In the genomic region with DNA sequence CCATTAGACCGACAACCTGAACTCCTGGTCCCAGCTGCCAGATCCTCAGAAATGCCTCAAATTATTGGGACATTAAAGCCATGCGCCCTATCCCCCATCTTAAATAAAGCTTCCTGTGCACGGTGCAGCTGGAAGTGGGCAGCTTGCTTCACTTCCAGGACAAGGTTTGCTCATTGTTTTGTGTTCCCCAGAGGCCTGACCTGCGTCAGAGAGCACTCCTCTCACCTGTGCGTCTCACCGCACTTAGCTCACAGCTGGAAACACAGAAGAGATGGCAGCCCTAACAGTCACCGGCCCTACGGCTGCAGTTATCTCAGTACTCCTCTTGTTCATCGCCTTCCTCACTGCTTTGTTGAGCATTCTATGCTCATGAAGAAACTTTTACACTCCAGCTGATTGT, we compare ENCODE assay signal across 19 cellular contexts.
DNase-seq lines count a peak whose midpoint lies in the region; ATAC-seq and TF ChIP-seq lines count a peak whose summit lies in the region.
"Had no signal": no experiment of that assay in that cellular context is flagged by ENCODE, and none has a peak within 500 bp of the region (broad histone marks: within the 10 kb centered on the region; RNA-seq: fewer than 3 reads in every experiment).

No MANE protein-coding gene starts in this region.

- H4K20me1 ChIP-seq in BLaER1 treated with 17β-estradiol and CSF1 and Interleukin-3, amounts not matched to agents 10 nM and 100 nM = no peaks in the 10 kb centered on the region
- H4K20me1 ChIP-seq in osteoblast (ENCODE audit: insufficient read depth, low read length) = no peaks in the 10 kb centered on the region

- H3K4me1 Mint-ChIP-seq in activated T-helper 1 cell treated with anti-CD3 and anti-CD28 coated beads, Interleukin-12 subunit alpha, Interleukin-12 subunit beta, Interleukin-2, Interleukin-4 antibody, amounts not matched to agents 30 ng/mL and 10 ng/mL and 1 ng/mL, durations not matched to agents 14 hours and 24 hours and 36 hours (ENCODE audit: low read depth) = no peaks in the 10 kb centered on the region
- H3K4me1 Mint-ChIP-seq: CD8-positive, alpha-beta memory T cell had no signal

- peaks cover 0 to 34% (median 27%) of the 10 kb centered on the region in 10 experiments; a peak in 17 of 20 replicates for H3K4me1 ChIP-seq in BLaER1 treated with 17β-estradiol and CSF1 and Interleukin-3, amounts not matched to agents 10 nM and 100 nM
- H3K4me1 ChIP-seq in HUES64 (ENCODE audit: insufficient read depth, low read length) (no peaks in the 10 kb centered on the region), RWPE2 (ENCODE audit: insufficient read depth, poor library complexity, severe bottlenecking) (peaks cover 22% of the 10 kb centered on the region), osteoblast (ENCODE audit: insufficient read depth, low read length) (peaks cover 5% of the 10 kb centered on the region), upper lobe of left lung (no peaks in the 10 kb centered on the region)

- peak overlapping the region in 6 of 11 experiments; percentile 14 to 79 (median 64); a peak in 10 of 22 replicates for H3K4me2 ChIP-seq in BLaER1 treated with 17β-estradiol and CSF1 and Interleukin-3, amounts not matched to agents 10 nM and 100 nM
- no peak overlapping the region for H3K4me2 ChIP-seq in osteoblast (ENCODE audit: insufficient read depth, low read length)
- H3K4me2 ChIP-seq: GM23338 had no signal

- DNase-seq in RWPE2 (ENCODE audit: low spot score) = no peak
- no peak for DNase-seq in osteoblast (ENCODE audit: insufficient read length, low spot score, missing footprints)
- DNase-seq in activated T-helper 1 cell treated with anti-CD3 and anti-CD28 coated beads, Interleukin-12 subunit alpha, Interleukin-12 subunit beta, Interleukin-2, Interleukin-4 antibody, amounts not matched to agents 30 ng/mL and 10 ng/mL and 1 ng/mL, durations not matched to agents 14 hours and 24 hours and 36 hours (ENCODE audit: low spot score) = no peak
- no peak for DNase-seq in upper lobe of left lung
- no peak for DNase-seq in SIG-M5 (lab: John Stamatoyannopoulos, UW)
- DNase-seq: C1 segment of cervical spinal cord; CD8-positive, alpha-beta memory T cell; GF-D8; KG1; NCI-H1105 treated with DMSO at 0.1 percent for 48 hours; NCI-H1930; NCI-H446 treated with DMSO at 0.1 percent for 48 hours; NCI-H69; NK-92 treated with Interleukin-12 subunit alpha and Interleukin-12 subunit beta, amount 100 ng/mL, for 24 hours; SHP77 treated with DMSO at 0.1 percent for 48 hours had no signal

- peaks cover 0 to 34% (median 11%) of the 10 kb centered on the region in 11 experiments; a peak in 7 of 22 replicates for H3K9me3 ChIP-seq in BLaER1 treated with 17β-estradiol and CSF1 and Interleukin-3, amounts not matched to agents 10 nM and 100 nM (replicated peaks in 1 of 11)
- H3K9me3 ChIP-seq in HUES64 (ENCODE audit: insufficient read depth, low read depth, low read length) (no peaks in the 10 kb centered on the region), RWPE2 (ENCODE audit: severe bottlenecking) (no peaks in the 10 kb centered on the region), osteoblast (ENCODE audit: low read depth, low read length) (no peaks in the 10 kb centered on the region), upper lobe of left lung (no peaks in the 10 kb centered on the region)

- no peaks in the 10 kb centered on the region for H3K36me3 Mint-ChIP-seq in activated T-helper 1 cell treated with anti-CD3 and anti-CD28 coated beads, Interleukin-12 subunit alpha, Interleukin-12 subunit beta, Interleukin-2, Interleukin-4 antibody, amounts not matched to agents 30 ng/mL and 10 ng/mL and 1 ng/mL, durations not matched to agents 14 hours and 24 hours and 36 hours (ENCODE audit: low read depth)
- H3K36me3 Mint-ChIP-seq: CD8-positive, alpha-beta memory T cell had no signal

- no peak overlapping the region for H2AFZ ChIP-seq in osteoblast (ENCODE audit: low read length)
- H2AFZ ChIP-seq: GM23338 had no signal

- no peaks in the 10 kb centered on the region for H3K9me3 Mint-ChIP-seq in activated T-helper 1 cell treated with anti-CD3 and anti-CD28 coated beads, Interleukin-12 subunit alpha, Interleukin-12 subunit beta, Interleukin-2, Interleukin-4 antibody, amounts not matched to agents 30 ng/mL and 10 ng/mL and 1 ng/mL, durations not matched to agents 14 hours and 24 hours and 36 hours
- H3K9me3 Mint-ChIP-seq: GM23338 had no signal

- H3K27me3 Mint-ChIP-seq in activated T-helper 1 cell treated with anti-CD3 and anti-CD28 coated beads, Interleukin-12 subunit alpha, Interleukin-12 subunit beta, Interleukin-2, Interleukin-4 antibody, amounts not matched to agents 30 ng/mL and 10 ng/mL and 1 ng/mL, durations not matched to agents 14 hours and 24 hours and 36 hours (ENCODE audit: insufficient read depth) = peaks cover 4% of the 10 kb centered on the region

- no peak for TF ChIP-seq EP300 in upper lobe of left lung (IDR thresholded peaks at IDR 0.05)

- WGBS in HUES64 = 90% methylated on average over 9 of the region's 9 CpGs
- WGBS in upper lobe of left lung, 2 donors = 74 to 91% methylated on average over 9 of the region's 9 CpGs

- no peak overlapping the region; a peak in 1 of 22 replicates for H3K27ac ChIP-seq in BLaER1 treated with 17β-estradiol and CSF1 and Interleukin-3, amounts not matched to agents 10 nM and 100 nM
- H3K27ac ChIP-seq in HUES64 (ENCODE audit: low read depth, low read length) = no peak overlapping the region
- H3K27ac ChIP-seq in RWPE2 (ENCODE audit: poor library complexity, severe bottlenecking) = peak overlapping the region; percentile 79
- H3K27ac ChIP-seq in osteoblast (ENCODE audit: low read depth, low read length) = peak overlapping the region; percentile 5
- H3K27ac ChIP-seq in upper lobe of left lung = no peak overlapping the region

- no peaks in the 10 kb centered on the region for H3K79me2 ChIP-seq in osteoblast (ENCODE audit: insufficient read depth, low read length)

- H3K9ac ChIP-seq in BLaER1 treated with 17β-estradiol and CSF1 and Interleukin-3, amounts not matched to agents 10 nM and 100 nM = no peak overlapping the region
- peak overlapping the region; percentile 24; the same call in 1 of the 2 replicates for H3K9ac ChIP-seq in HUES64 (ENCODE audit: low read depth, low read length)

- no peak for TF ChIP-seq POLR2A in upper lobe of left lung (IDR thresholded peaks at IDR 0.05)

- no peaks in the 10 kb centered on the region for H3K36me3 ChIP-seq in BLaER1 treated with 17β-estradiol and CSF1 and Interleukin-3, amounts not matched to agents 10 nM and 100 nM
- H3K36me3 ChIP-seq in HUES64 (ENCODE audit: insufficient read depth, low read length) (no peaks in the 10 kb centered on the region), RWPE2 (ENCODE audit: low read depth) (no peaks in the 10 kb centered on the region), osteoblast (ENCODE audit: insufficient read depth, low read length) (no peaks in the 10 kb centered on the region), upper lobe of left lung (peaks cover 0 to 20% (median 0%) of the 10 kb centered on the region in 4 donors)

- no peak overlapping the region for H3K27ac Mint-ChIP-seq in activated T-helper 1 cell treated with anti-CD3 and anti-CD28 coated beads, Interleukin-12 subunit alpha, Interleukin-12 subunit beta, Interleukin-2, Interleukin-4 antibody, amounts not matched to agents 30 ng/mL and 10 ng/mL and 1 ng/mL, durations not matched to agents 14 hours and 24 hours and 36 hours
- H3K27ac Mint-ChIP-seq: CD8-positive, alpha-beta memory T cell had no signal

- H3K4me3 ChIP-seq in BLaER1 treated with 17β-estradiol and CSF1 and Interleukin-3, amounts not matched to agents 10 nM and 100 nM = no peak overlapping the region
- H3K4me3 ChIP-seq in HUES64 (ENCODE audit: low read length) = no peak overlapping the region
- H3K4me3 ChIP-seq in RWPE2 (ENCODE audit: severe bottlenecking) = no peak overlapping the region
- no peak overlapping the region for H3K4me3 ChIP-seq in osteoblast (ENCODE audit: insufficient read depth, low read length)
- H3K4me3 ChIP-seq in upper lobe of left lung = no peak overlapping the region
- H3K4me3 ChIP-seq: GM23338 had no signal

- TF ChIP-seq CTCF in RWPE2 (IDR thresholded peaks at IDR 0.05; ENCODE audit: poor library complexity, severe bottlenecking) = no peak
- TF ChIP-seq CTCF in osteoblast (IDR thresholded peaks at IDR 0.05; ENCODE audit: extremely low read depth, low read depth, low read length) = no peak
- TF ChIP-seq CTCF in upper lobe of left lung (IDR thresholded peaks at IDR 0.05) = no peak

- intact Hi-C loops in activated T-helper 1 cell treated with anti-CD3 and anti-CD28 coated beads, Interleukin-12 subunit alpha, Interleukin-12 subunit beta, Interleukin-2, Interleukin-4 antibody, amounts not matched to agents 30 ng/mL and 10 ng/mL and 1 ng/mL, durations not matched to agents 14 hours and 24 hours and 36 hours (cut with micrococcal nuclease) = no loop called here

- no peaks in the 10 kb centered on the region for H3K27me3 ChIP-seq in BLaER1 treated with 17β-estradiol and CSF1 and Interleukin-3, amounts not matched to agents 10 nM and 100 nM
- H3K27me3 ChIP-seq in HUES64 (ENCODE audit: insufficient read depth, low read length) (no peaks in the 10 kb centered on the region), RWPE2 (ENCODE audit: insufficient read depth, poor library complexity, severe bottlenecking) (no peaks in the 10 kb centered on the region), osteoblast (ENCODE audit: insufficient read depth, low read length) (no peaks in the 10 kb centered on the region), upper lobe of left lung (no peaks in the 10 kb centered on the region)

- no peak overlapping the region for H3K4me3 Mint-ChIP-seq in activated T-helper 1 cell treated with anti-CD3 and anti-CD28 coated beads, Interleukin-12 subunit alpha, Interleukin-12 subunit beta, Interleukin-2, Interleukin-4 antibody, amounts not matched to agents 30 ng/mL and 10 ng/mL and 1 ng/mL, durations not matched to agents 14 hours and 24 hours and 36 hours
- H3K4me3 Mint-ChIP-seq: CD8-positive, alpha-beta memory T cell; GM23338 had no signal

- ATAC-seq in RWPE2 (ENCODE audit: low read depth) = no peak
- no peak for ATAC-seq in upper lobe of left lung (ENCODE audit: low FRiP score in 2 of 2)
- ATAC-seq: GM23338, HepG2 had no signal

Comparison
In these comparisons a context has a peak if more than half of its experiments do, and no peak if none do; other contexts are left out.
1. H3K27ac ChIP-seq: peak in RWPE2 (single experiment) and osteoblast (single experiment); none in BLaER1 treated with 17β-estradiol and CSF1 and Interleukin-3, amounts not matched to agents 10 nM and 100 nM (0 of 11), HUES64 (single experiment) and upper lobe of left lung (0 of 4).